In genomic region chr1:153976819-153977249, GRCh38 we compare ENCODE assay signal across 8 cellular contexts. TPM values are rescaled to one million over a fixed set of nuclear protein-coding genes. Genes with fewer than 3 reads are reported as not detected.
A peak's percentile ranks its signal among the peaks of the same experiment; 100 is the strongest.
DNase-seq lines count a peak whose midpoint lies in the region; ATAC-seq and TF ChIP-seq lines count a peak whose summit lies in the region.

No MANE protein-coding gene starts in this region.

- peak overlapping the region; percentile 86 for H3K4me3 ChIP-seq in SK-N-MC
- peak overlapping the region; percentile 94 for H3K4me3 ChIP-seq in fibroblast of pulmonary artery (replicated peaks; ENCODE audit: low read depth, low read length)
- peak overlapping the region; percentile 83 for H3K4me3 ChIP-seq in psoas muscle

- ATAC-seq in GM18505 (IDR thresholded peaks at IDR 0.05; ENCODE audit: unreplicated experiment), result peak; percentile 2
- ATAC-seq in psoas muscle, result peak in 3 of 4 donors; percentile 6 to 21 (median 9)
- no peak for ATAC-seq in GM21423 (IDR thresholded peaks at IDR 0.05; ENCODE audit: unreplicated experiment)

- peak overlapping the region; percentile 95 for H3K9ac ChIP-seq in SK-N-MC (ENCODE audit: insufficient read length)

- H3K36me3 ChIP-seq in SK-N-MC (ENCODE audit: insufficient read depth, low read length) (peaks cover 25% of the 10 kb centered on the region), psoas muscle (ENCODE audit: insufficient read depth in 1 of 2, low read depth in 1 of 2) (peaks cover 0 to 53% of the 10 kb centered on the region in 2 donors)

- WGBS in psoas muscle, 3 donors, result 1 to 2% (median 2%) methylated on average over 15 to 16 of the region's 16 CpGs

- intact Hi-C loops in psoas muscle (cut with DNase I), result no loop called here

- TF ChIP-seq CTCF in fibroblast of pulmonary artery (IDR thresholded peaks at IDR 0.05; ENCODE audit: low read length, missing control alignments) (no peak), psoas muscle (IDR thresholded peaks at IDR 0.05) (no peak)

- H3K9me3 ChIP-seq in SK-N-MC (ENCODE audit: low read depth, low read length) (no peaks in the 10 kb centered on the region), psoas muscle (no peaks in the 10 kb centered on the region)

- H3K27me3 ChIP-seq in psoas muscle (ENCODE audit: insufficient read depth in 3 of 3, low read length in 2 of 3), result no peaks in the 10 kb centered on the region

- DNase-seq in SK-N-MC (ENCODE audit: low read depth, low spot score), result no peak
- DNase-seq in fibroblast of pulmonary artery (ENCODE audit: low read depth), result no peak
- no peak for DNase-seq in psoas muscle
- no peak for DNase-seq in COLO829 (ENCODE audit: low spot score)
- DNase-seq in activated CD8-positive, alpha-beta memory T cell treated with anti-CD3 and anti-CD28 coated beads for 24 hours, result no peak
- DNase-seq in cortex of kidney (lab: John Stamatoyannopoulos, UW), result no peak

- peak overlapping the region; percentile 75 for H3K27ac ChIP-seq in SK-N-MC
- peak overlapping the region; percentile 94 for H3K27ac ChIP-seq in psoas muscle

- H3K4me1 ChIP-seq in psoas muscle, result peaks cover 20% of the 10 kb centered on the region

- TF ChIP-seq POLR2A in GM18505 (IDR thresholded peaks at IDR 0.05; ENCODE audit: borderline replicate concordance, extremely low read depth, insufficient read depth, insufficient read length), result no peak

RNA-seq across cellular contexts. Expression of gene JTB, which starts 0.6 kb away (rescaled TPM):
- total RNA-seq in psoas muscle, result 100 to 1,000 TPM in 2 of 4 donors, 10 to 100 TPM in 2; 87.6 to 118 (median 95.0) TPM
- polyA plus RNA-seq in psoas muscle, result 100 to 1,000 TPM; 147 to 266 (median 172) TPM

RNA-seq across cellular contexts. Expression of gene CREB3L4, which starts 9.1 kb away (rescaled TPM):
- 1 to 10 TPM; 3.7 to 5.6 (median 5.0) TPM for total RNA-seq in psoas muscle
- polyA plus RNA-seq in psoas muscle, result 10 to 100 TPM in 1 of 3 donors, 1 to 10 TPM in 2; 4.3 to 12.6 (median 6.3) TPM

RNA-seq across cellular contexts. Expression of gene RAB13, which starts 9.3 kb away (rescaled TPM):
- total RNA-seq in psoas muscle, result 10 to 100 TPM; 31.0 to 67.0 (median 44.1) TPM
- polyA plus RNA-seq in psoas muscle, result 10 to 100 TPM; 30.3 to 40.8 (median 38.5) TPM

RNA-seq across cellular contexts. Expression of gene SLC39A1, which starts 13.5 kb away (rescaled TPM):
- total RNA-seq in psoas muscle, result 10 to 100 TPM; 21.9 to 58.2 (median 38.0) TPM
- polyA plus RNA-seq in psoas muscle, result 10 to 100 TPM; 46.7 to 85.3 (median 65.9) TPM

RNA-seq across cellular contexts. Expression of gene RPS27, which starts 13.7 kb away (rescaled TPM):
- 1,000 to 10,000 TPM in 2 of 4 donors, 100 to 1,000 TPM in 2; 653 to 1,325 (median 1,012) TPM for total RNA-seq in psoas muscle
- polyA plus RNA-seq in psoas muscle, result 1,000 to 10,000 TPM; 7,773 to 8,046 (median 8,035) TPM
